In the genomic region with DNA sequence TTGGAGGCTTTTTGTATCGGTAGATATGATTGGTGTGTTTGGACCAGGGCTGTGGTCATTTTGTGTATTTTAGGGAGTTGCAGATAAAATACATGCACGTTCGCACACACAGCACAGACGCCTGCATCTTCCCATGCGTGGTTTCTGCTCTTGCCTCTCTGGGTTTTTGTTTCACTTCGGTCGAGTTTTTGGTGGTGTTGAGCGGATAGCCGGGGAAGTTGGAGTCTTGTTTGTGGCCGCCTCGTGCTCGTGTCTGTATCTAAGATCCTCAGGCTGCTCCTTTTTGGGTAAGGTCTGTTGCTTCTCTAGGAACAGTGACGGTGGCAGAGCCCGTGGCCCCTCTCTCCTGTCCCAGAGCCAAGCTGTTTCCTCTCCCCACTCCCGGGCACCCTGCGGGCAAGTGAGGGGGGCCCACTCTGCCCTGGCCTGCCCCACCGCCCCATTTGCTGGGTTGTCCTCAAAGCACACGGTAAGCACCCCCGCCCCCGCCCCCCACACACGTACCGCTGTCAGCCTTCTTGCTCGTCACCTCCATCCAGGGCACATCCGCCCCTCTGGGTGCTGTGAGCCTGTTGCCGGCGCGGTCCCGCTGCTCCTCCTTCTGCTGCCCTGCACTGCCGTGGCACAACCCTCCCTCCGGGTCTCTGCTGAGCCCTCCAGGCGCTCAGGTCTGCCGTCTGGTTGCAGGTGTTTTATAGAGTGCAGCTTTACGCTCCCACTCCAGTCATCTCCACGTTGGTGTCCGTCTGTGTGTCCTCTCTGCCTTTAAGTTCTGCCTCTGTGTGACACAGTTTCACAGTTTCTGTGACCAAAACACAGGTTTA, we compare ENCODE assay signal across 8 cellular contexts. TPM values are rescaled to one million over a fixed set of nuclear protein-coding genes. Genes with fewer than 3 reads are reported as not detected.
A peak's percentile ranks its signal among the peaks of the same experiment; 100 is the strongest.
DNase-seq lines count a peak whose midpoint lies in the region; ATAC-seq and TF ChIP-seq lines count a peak whose summit lies in the region.

No MANE protein-coding gene starts in this region.

- no peak for TF ChIP-seq CTCF in DND-41 (IDR thresholded peaks at IDR 0.05; ENCODE audit: borderline replicate concordance, extremely low read depth, low read length, poor library complexity, severe bottlenecking)

- H3K4me2 ChIP-seq in DND-41 (ENCODE audit: insufficient read depth, low read length), result peak overlapping the region; percentile 43

- DNase-seq in DND-41 (peak; percentile 61), left ventricle myocardium superior (no peak), AML-193 (lab: John Stamatoyannopoulos, UW) (no peak)
- DNase-seq in activated T-cell treated with anti-CD3 and anti-CD28 coated beads, Interleukin-2, amount 50 U/mL, for 24 hours, result peak; percentile 70
- peak; percentile 72 for DNase-seq in stimulated activated CD8-positive, alpha-beta memory T cell treated with anti-CD3 and anti-CD28 coated beads, Interleukin-4, amount 100 ng/mL, for 48 hours

- H3K27me3 ChIP-seq in DND-41 (ENCODE audit: insufficient read depth, low read length, poor library complexity), result no peaks in the 10 kb centered on the region

- H3K79me2 ChIP-seq in DND-41 (ENCODE audit: insufficient read depth, low read length), result peaks cover 92% of the 10 kb centered on the region

- H3K27ac Mint-ChIP-seq in activated T-cell treated with anti-CD3 and anti-CD28 coated beads, Interleukin-2, amount 50 U/mL, for 24 hours, result peak overlapping the region; percentile 75

- peak overlapping the region; percentile 73 for H3K4me3 Mint-ChIP-seq in activated T-cell treated with anti-CD3 and anti-CD28 coated beads, Interleukin-2, amount 50 U/mL, for 24 hours

- H3K4me3 ChIP-seq in DND-41 (ENCODE audit: low read depth in 1 of 2, low read length in 2 of 2), result 0 out of 4 replicates have a peak overlapping the region, but pooled peaks of 1 of the 2 experiments have one; percentile 12

- peak; percentile 86 for ATAC-seq in DND-41 (ENCODE audit: insufficient read depth, low read depth)
- ATAC-seq in left ventricle myocardium superior, result peak; percentile 40
- no peak for ATAC-seq in HG03469 (IDR thresholded peaks at IDR 0.05; ENCODE audit: unreplicated experiment)
- ATAC-seq in HG03457 (IDR thresholded peaks at IDR 0.05; ENCODE audit: unreplicated experiment), result no peak

- intact Hi-C loops in left ventricle myocardium superior (cut with micrococcal nuclease), result no loop called here

- H3K9me3 Mint-ChIP-seq in activated T-cell treated with anti-CD3 and anti-CD28 coated beads, Interleukin-2, amount 50 U/mL, for 24 hours, result peaks cover 6% of the 10 kb centered on the region

- no peaks in the 10 kb centered on the region for H3K27me3 Mint-ChIP-seq in activated T-cell treated with anti-CD3 and anti-CD28 coated beads, Interleukin-2, amount 50 U/mL, for 24 hours

- H3K36me3 ChIP-seq in DND-41 (ENCODE audit: insufficient read depth, low read length) (peaks cover 3% of the 10 kb centered on the region), KOPT-K1 (ENCODE audit: insufficient read depth, low read length) (no peaks in the 10 kb centered on the region)

- H3K4me1 ChIP-seq in DND-41 (ENCODE audit: insufficient read depth, low read length), result peaks cover 18% of the 10 kb centered on the region

- peaks cover 84% of the 10 kb centered on the region for H4K20me1 ChIP-seq in DND-41 (ENCODE audit: insufficient read depth, low read length)

- H3K9me3 ChIP-seq in DND-41 (ENCODE audit: insufficient read depth, low read length, severe bottlenecking), result no peaks in the 10 kb centered on the region
- peaks cover 8% of the 10 kb centered on the region for H3K9me3 ChIP-seq in KOPT-K1 (ENCODE audit: insufficient read depth, low read length, poor library complexity, severe bottlenecking)

- H3K27ac ChIP-seq in DND-41 (ENCODE audit: low read length), result no peak overlapping the region
- peak overlapping the region; percentile 31 for H3K27ac ChIP-seq in KOPT-K1 (ENCODE audit: low read depth, low read length, poor library complexity, severe bottlenecking)

- H3K36me3 Mint-ChIP-seq in activated T-cell treated with anti-CD3 and anti-CD28 coated beads, Interleukin-2, amount 50 U/mL, for 24 hours (ENCODE audit: low read depth), result peaks cover 25% of the 10 kb centered on the region

- no peak overlapping the region for H3K9ac ChIP-seq in DND-41 (ENCODE audit: low read depth, low read length)

- no peak overlapping the region for H2AFZ ChIP-seq in DND-41 (ENCODE audit: low read depth, low read length)

- peaks cover 62% of the 10 kb centered on the region for H3K4me1 Mint-ChIP-seq in activated T-cell treated with anti-CD3 and anti-CD28 coated beads, Interleukin-2, amount 50 U/mL, for 24 hours (ENCODE audit: low read depth)

RNA-seq across cellular contexts. Expression of gene AGPAT3, which starts 51.9 kb away (rescaled TPM):
- total RNA-seq in left ventricle myocardium superior, result 97.6 TPM

Comparison
In these comparisons a context has a peak if more than half of its experiments do, and no peak if none do; other contexts are left out.
1. ATAC-seq: peak in DND-41 (single experiment) and left ventricle myocardium superior (single experiment); none in HG03469 (single experiment) and HG03457 (single experiment).
2. DNase-seq: peak in DND-41 (single experiment), activated T-cell treated with anti-CD3 and anti-CD28 coated beads, Interleukin-2, amount 50 U/mL, for 24 hours (single experiment) and stimulated activated CD8-positive, alpha-beta memory T cell treated with anti-CD3 and anti-CD28 coated beads, Interleukin-4, amount 100 ng/mL, for 48 hours (single experiment); none in left ventricle myocardium superior (single experiment) and AML-193 (0 of 2).